In genomic region chr20:20370087-20370575, GRCh38 we compare ENCODE assay signal across 11 cellular contexts. TPM values are rescaled to one million over a fixed set of nuclear protein-coding genes. Genes with fewer than 3 reads are reported as not detected.
DNase-seq lines count a peak whose midpoint lies in the region; FAIRE-seq and TF ChIP-seq lines count a peak whose summit lies in the region.
"Had no signal": no experiment of that assay in that cellular context is flagged by ENCODE, and none has a peak within 500 bp of the region (broad histone marks: within the 10 kb centered on the region; RNA-seq: fewer than 3 reads in every experiment).

No MANE protein-coding gene starts in this region.

- peak overlapping the region; percentile 62 for H3K4me3 Mint-ChIP-seq in activated CD4-positive, alpha-beta T cell treated with anti-CD3 and anti-CD28 coated beads, Interleukin-2, amount 10 ng/mL, durations not matched to agents 7 days and 5 days
- peak overlapping the region; percentile 61 for H3K4me3 Mint-ChIP-seq in osteocyte (ENCODE audit: unreplicated experiment)

- CTCF ChIA-PET in activated CD4-positive, alpha-beta T cell treated with anti-CD3 and anti-CD28 coated beads, Interleukin-2, amount 10 ng/mL, durations not matched to agents 7 days and 5 days (lab: Charles Lee) = no interaction called here

- no peak for DNase-seq in activated CD4-positive, alpha-beta T cell treated with anti-CD3 and anti-CD28 coated beads, Interleukin-2, amount 10 ng/mL, durations not matched to agents 7 days and 5 days
- no peak for DNase-seq in activated CD4-positive, alpha-beta T cell treated with anti-CD3 and anti-CD28 coated beads, Interleukin-2, amount 50 U/mL, for 1 hour
- DNase-seq in NCI-H2227 (lab: John Stamatoyannopoulos, UW; ENCODE audit: unreplicated experiment) = peak; percentile 44
- DNase-seq in choroid plexus epithelial cell (ENCODE audit: low read depth) = peak; percentile 12
- no peak for DNase-seq in osteocyte (ENCODE audit: extremely low spot score, unreplicated experiment)
- no peak for DNase-seq in OCI-M1 (lab: John Stamatoyannopoulos, UW)
- no peak for DNase-seq in urothelium cell line (ENCODE audit: low spot score)
- DNase-seq in OCI-M2 (lab: John Stamatoyannopoulos, UW; ENCODE audit: unreplicated experiment) = no peak
- DNase-seq: NCI-H2081 treated with DMSO at 0.1 percent for 48 hours had no signal

- no peak for TF ChIP-seq CTCF in choroid plexus epithelial cell (conservative IDR thresholded peaks at IDR 0.05; ENCODE audit: low read depth, low read length)
- no peak for TF ChIP-seq CTCF in osteocyte (IDR thresholded peaks at IDR 0.05)

- H3K36me3 Mint-ChIP-seq in activated CD4-positive, alpha-beta T cell treated with anti-CD3 and anti-CD28 coated beads, Interleukin-2, amount 10 ng/mL, durations not matched to agents 7 days and 5 days (ENCODE audit: low read depth) = no peaks in the 10 kb centered on the region
- no peaks in the 10 kb centered on the region for H3K36me3 Mint-ChIP-seq in osteocyte (ENCODE audit: unreplicated experiment)

- H3K27ac Mint-ChIP-seq in activated CD4-positive, alpha-beta T cell treated with anti-CD3 and anti-CD28 coated beads, Interleukin-2, amount 10 ng/mL, durations not matched to agents 7 days and 5 days = peak overlapping the region; percentile 58
- no peak overlapping the region for H3K27ac Mint-ChIP-seq in osteocyte (ENCODE audit: unreplicated experiment)

- no peak for FAIRE-seq in urothelium cell line (lab: Jason Lieb, UNC)

- no peaks in the 10 kb centered on the region for H3K9me3 Mint-ChIP-seq in activated CD4-positive, alpha-beta T cell treated with anti-CD3 and anti-CD28 coated beads, Interleukin-2, amount 10 ng/mL, durations not matched to agents 7 days and 5 days
- H3K9me3 Mint-ChIP-seq in osteocyte (ENCODE audit: unreplicated experiment) = no peaks in the 10 kb centered on the region

- POLR2A ChIA-PET in activated CD4-positive, alpha-beta T cell treated with anti-CD3 and anti-CD28 coated beads, Interleukin-2, amount 10 ng/mL, durations not matched to agents 7 days and 5 days (lab: Charles Lee) = no interaction called here

- H3K27me3 Mint-ChIP-seq in activated CD4-positive, alpha-beta T cell treated with anti-CD3 and anti-CD28 coated beads, Interleukin-2, amount 10 ng/mL, durations not matched to agents 7 days and 5 days = peaks cover 70% of the 10 kb centered on the region
- peaks cover 73% of the 10 kb centered on the region for H3K27me3 Mint-ChIP-seq in osteocyte (ENCODE audit: unreplicated experiment)

- peaks cover 9% of the 10 kb centered on the region for H3K4me1 Mint-ChIP-seq in activated CD4-positive, alpha-beta T cell treated with anti-CD3 and anti-CD28 coated beads, Interleukin-2, amount 10 ng/mL, durations not matched to agents 7 days and 5 days
- H3K4me1 Mint-ChIP-seq in osteocyte (ENCODE audit: unreplicated experiment) = peaks cover 7% of the 10 kb centered on the region

- H3K4me3 ChIP-seq in choroid plexus epithelial cell (ENCODE audit: low read depth, low read length) = no peak overlapping the region

RNA-seq across cellular contexts. Expression of gene INSM1, which starts 2.2 kb away (rescaled TPM):
- total RNA-seq in activated CD4-positive, alpha-beta T cell treated with anti-CD3 and anti-CD28 coated beads, Interleukin-2, amount 10 ng/mL, durations not matched to agents 7 days and 5 days = not detected
- not detected in 2 replicates for total RNA-seq in osteocyte
- total RNA-seq: ascending aorta, mononuclear cell had no signal

Comparison
In these comparisons a context has a peak if more than half of its experiments do, and no peak if none do; other contexts are left out.
1. DNase-seq: peak in NCI-H2227 (single experiment) and choroid plexus epithelial cell (single experiment); none in activated CD4-positive, alpha-beta T cell treated with anti-CD3 and anti-CD28 coated beads, Interleukin-2, amount 10 ng/mL, durations not matched to agents 7 days and 5 days (single experiment), activated CD4-positive, alpha-beta T cell treated with anti-CD3 and anti-CD28 coated beads, Interleukin-2, amount 50 U/mL, for 1 hour (single experiment), osteocyte (single experiment), OCI-M1 (single experiment), urothelium cell line (single experiment) and OCI-M2 (single experiment).